ENCODE assay signal across 11 cellular contexts in genomic region chr5:124936626-124936933, GRCh38.
DNase-seq lines count a peak whose midpoint lies in the region; ATAC-seq, FAIRE-seq and TF ChIP-seq lines count a peak whose summit lies in the region.
"Had no signal": no experiment of that assay in that cellular context is flagged by ENCODE, and none has a peak within 500 bp of the region (broad histone marks: within the 10 kb centered on the region; RNA-seq: fewer than 3 reads in every experiment).

No MANE protein-coding gene starts in this region.

- H3K4me2 ChIP-seq in keratinocyte (ENCODE audit: control insufficient read depth, extremely low read depth, insufficient read depth, low read depth, low read length) = no peak overlapping the region

- H3K4me3 ChIP-seq in keratinocyte (ENCODE audit: control insufficient read depth in 2 of 3, extremely low read depth in 1 of 3, insufficient read depth in 2 of 3, low read depth in 1 of 3, low read length in 3 of 3) = no peak overlapping the region
- H3K4me3 ChIP-seq in MG63 = no peak overlapping the region
- no peak overlapping the region for H3K4me3 ChIP-seq in upper lobe of left lung

- H3K9ac ChIP-seq in keratinocyte (ENCODE audit: control insufficient read depth, extremely low read depth, insufficient read depth, low read length) = no peak overlapping the region

- H3K36me3 ChIP-seq in keratinocyte (ENCODE audit: control insufficient read depth in 2 of 2, extremely low read depth in 1 of 2, insufficient read depth in 2 of 2, low read length in 2 of 2) (no peaks in the 10 kb centered on the region), MG63 (no peaks in the 10 kb centered on the region), upper lobe of left lung (no peaks in the 10 kb centered on the region)

- H3K9me1 ChIP-seq in keratinocyte (ENCODE audit: control insufficient read depth, extremely low read depth, insufficient read depth, low read length) = no peaks in the 10 kb centered on the region

- H3K4me1 ChIP-seq in keratinocyte (ENCODE audit: control insufficient read depth, extremely low read depth, insufficient read depth, low read length) (peaks cover 2% of the 10 kb centered on the region), upper lobe of left lung (no peaks in the 10 kb centered on the region)

- no peaks in the 10 kb centered on the region for H3K9me3 ChIP-seq in keratinocyte (ENCODE audit: control insufficient read depth, low read depth, low read length)
- H3K9me3 ChIP-seq in MG63 = no peaks in the 10 kb centered on the region
- H3K9me3 ChIP-seq in upper lobe of left lung = no peaks in the 10 kb centered on the region

- H3K79me2 ChIP-seq in keratinocyte (ENCODE audit: control insufficient read depth, insufficient read depth, low read length) = no peaks in the 10 kb centered on the region

- no peaks in the 10 kb centered on the region for H3K27me3 ChIP-seq in keratinocyte (ENCODE audit: control insufficient read depth, extremely low read depth, insufficient read depth, low read length)
- H3K27me3 ChIP-seq in MG63 = no peaks in the 10 kb centered on the region
- no peaks in the 10 kb centered on the region for H3K27me3 ChIP-seq in upper lobe of left lung

- peak; percentile 43 for ATAC-seq in GM18907 (IDR thresholded peaks at IDR 0.05; ENCODE audit: unreplicated experiment)
- ATAC-seq in GM21723 (IDR thresholded peaks at IDR 0.05; ENCODE audit: unreplicated experiment) = peak; percentile 63
- peak; percentile 53 for ATAC-seq in HG03139 (IDR thresholded peaks at IDR 0.05; ENCODE audit: unreplicated experiment)
- ATAC-seq in upper lobe of left lung (ENCODE audit: low FRiP score in 2 of 2) = no peak
- ATAC-seq: HepG2 had no signal

- no peaks in the 10 kb centered on the region for H4K20me1 ChIP-seq in keratinocyte (ENCODE audit: control insufficient read depth, extremely low read depth, insufficient read depth, low read length)

- TF ChIP-seq EP300 in upper lobe of left lung (IDR thresholded peaks at IDR 0.05) = no peak

- FAIRE-seq in keratinocyte (lab: Jason Lieb, UNC) = no peak
- FAIRE-seq: HepG2 had no signal

- no peak overlapping the region for H2AFZ ChIP-seq in keratinocyte (ENCODE audit: control insufficient read depth, low read length)

- DNase-seq in keratinocyte (ENCODE audit: low read depth, low spot score) (no peak), DMS153 (lab: John Stamatoyannopoulos, UW) (no peak), MG63 (no peak), LoVo (ENCODE audit: low spot score) (no peak), upper lobe of left lung (no peak)
- DNase-seq: caudate nucleus; stimulated activated naive CD4-positive, alpha-beta T cell had no signal

- no peak for TF ChIP-seq POLR2A in upper lobe of left lung (IDR thresholded peaks at IDR 0.05)

- TF ChIP-seq CTCF in keratinocyte (optimal IDR thresholded peaks at IDR 0.05 in 1 of 3, IDR thresholded peaks at IDR 0.05 in 1 of 3, conservative IDR thresholded peaks at IDR 0.05 in 1 of 3; ENCODE audit: extremely low read depth in 1 of 3, insufficient read depth in 2 of 3, low read length in 3 of 3) = no peak
- no peak for TF ChIP-seq CTCF in upper lobe of left lung (IDR thresholded peaks at IDR 0.05)

- dilution Hi-C loops in keratinocyte (cut with MboI; ENCODE audit: extremely low pct_ligation_motif_present, low sequenced_read_pairs) = no loop called here

- 86 to 88% methylated on average over 4 of the region's 4 CpGs for WGBS in upper lobe of left lung, 2 donors

- H3K27ac ChIP-seq in keratinocyte (ENCODE audit: control insufficient read depth, insufficient read depth, low read length) (peak overlapping the region; percentile 31), upper lobe of left lung (no peak overlapping the region)

Comparison
In these comparisons a context has a peak if more than half of its experiments do, and no peak if none do; other contexts are left out.
1. ATAC-seq: peak in GM18907 (single experiment), GM21723 (single experiment) and HG03139 (single experiment); none in upper lobe of left lung (0 of 2).